In genomic region chr1:246647513-246647912, GRCh38 we compare ENCODE assay signal across 14 cellular contexts.
DNase-seq lines count a peak whose midpoint lies in the region; ATAC-seq and TF ChIP-seq lines count a peak whose summit lies in the region.
"Had no signal": no experiment of that assay in that cellular context is flagged by ENCODE, and none has a peak within 500 bp of the region (broad histone marks: within the 10 kb centered on the region; RNA-seq: fewer than 3 reads in every experiment).

No MANE protein-coding gene starts in this region.

- DNase-seq in GM23338 (ENCODE audit: low spot score) (peak; percentile 22), astrocyte of the spinal cord (ENCODE audit: low read depth, low spot score) (peak; percentile 31), heart right ventricle (no peak), gastrocnemius medialis (no peak), NCI-H146 (lab: John Stamatoyannopoulos, UW) (no peak), right lobe of liver (no peak), NCI-H1105 treated with DMSO at 0.1 percent for 48 hours (lab: John Stamatoyannopoulos, UW) (no peak), GM13977 (ENCODE audit: low spot score) (no peak)
- DNase-seq: activated CD4-positive, alpha-beta T cell treated with anti-CD3 and anti-CD28 coated beads, Interleukin-2, amount 50 U/mL, for 4 hours; pancreas; stimulated activated CD4-positive, alpha-beta T cell treated with anti-CD3 and anti-CD28 coated beads, Interleukin-4, amount 100 ng/mL, for 4 hours had no signal

- peaks cover 12% of the 10 kb centered on the region; the same call in 1 of the 2 replicates for H3K79me2 ChIP-seq in GM23338 (replicated peaks; ENCODE audit: insufficient read depth)

- no peaks in the 10 kb centered on the region for H3K36me3 ChIP-seq in GM23338 (ENCODE audit: insufficient read depth)
- peaks cover 0 to 71% (median 6%) of the 10 kb centered on the region in 9 donors for H3K36me3 ChIP-seq in heart right ventricle
- peaks cover 0 to 31% of the 10 kb centered on the region in 2 donors for H3K36me3 ChIP-seq in gastrocnemius medialis
- peaks cover 0 to 60% (median 20%) of the 10 kb centered on the region in 4 donors for H3K36me3 ChIP-seq in right lobe of liver

- TF ChIP-seq POLR2A in gastrocnemius medialis (IDR thresholded peaks at IDR 0.05), result no peak
- no peak for TF ChIP-seq POLR2A in right lobe of liver (IDR thresholded peaks at IDR 0.05)

- H3K4me3 ChIP-seq in GM23338 (peak overlapping the region; percentile 27; the same call in 1 of the 2 replicates), astrocyte of the spinal cord (ENCODE audit: low read depth, low read length) (no peak overlapping the region), heart right ventricle (peak overlapping the region in 9 of 10 donors; percentile 9 to 53 (median 37)), gastrocnemius medialis (peak overlapping the region in 2 of 4 donors; percentile 12 to 26), right lobe of liver (no peak overlapping the region)
- H3K4me3 ChIP-seq: pancreas had no signal

- H3K36me3 Mint-ChIP-seq in GM23338 (ENCODE audit: low read depth), result peaks cover 32% of the 10 kb centered on the region

- peak overlapping the region; percentile 42 for H3K4me2 ChIP-seq in GM23338

- H3F3A ChIP-seq in GM23338 (replicated peaks; ENCODE audit: low read depth), result peaks cover 6% of the 10 kb centered on the region; the same call in 1 of the 2 replicates

- intact Hi-C loops in heart right ventricle (cut with DNase I), result loop anchor here in 7 of 10 donors (2.0 to 10.0 kb wide), 7 partner anchors 35 to 83 kb away; partner anchors contain the start of genes CNST (in 4 of the 7) and TFB2M (in 4 of the 7)
- intact Hi-C loops in gastrocnemius medialis (cut with DNase I; ENCODE audit: low total_unique reads), result loop anchor here (1.0 kb wide), 1 partner anchor 52 kb away; no protein-coding TSS in a partner anchor
- intact Hi-C loops in right lobe of liver (cut with DNase I), result no loop called here

- H3K9me3 Mint-ChIP-seq in GM23338, result peaks cover 5% of the 10 kb centered on the region; the same call in 2 of the 3 replicates
- H3K9me3 Mint-ChIP-seq: dendritic cell treated with granulocyte-macrophage colony-stimulating factor and Interleukin-4, amounts not matched to agents 40 ng/mL and 50 ng/mL, for 4 days had no signal

- peaks cover 10% of the 10 kb centered on the region for H3K27me3 Mint-ChIP-seq in GM23338 (ENCODE audit: insufficient read depth, low read depth, poor library complexity)
- H3K27me3 Mint-ChIP-seq: dendritic cell treated with granulocyte-macrophage colony-stimulating factor and Interleukin-4, amounts not matched to agents 40 ng/mL and 50 ng/mL, for 4 days; stimulated activated naive CD8-positive, alpha-beta T cell treated with anti-CD3 and anti-CD28 coated beads, Interleukin-15, Interleukin-2, amounts not matched to agents 100 ng/mL and 50 ng/mL, for 24 hours had no signal

- ATAC-seq in GM23338 (peak; percentile 18; the same call in 2 of the 3 replicates), heart right ventricle (peak in 7 of 8 donors; percentile 31 to 66 (median 53)), gastrocnemius medialis (peak; percentile 64 to 71), right lobe of liver (no peak)

- H3K27ac Mint-ChIP-seq in GM23338, result peak overlapping the region; percentile 77
- H3K27ac Mint-ChIP-seq: dendritic cell treated with granulocyte-macrophage colony-stimulating factor and Interleukin-4, amounts not matched to agents 40 ng/mL and 50 ng/mL, for 4 days; stimulated activated naive CD8-positive, alpha-beta T cell treated with anti-CD3 and anti-CD28 coated beads, Interleukin-15, Interleukin-2, amounts not matched to agents 100 ng/mL and 50 ng/mL, for 24 hours had no signal

- WGBS in heart right ventricle, 2 donors, result 66% methylated on average over 8 of the region's 8 CpGs
- 72% methylated on average over 8 of the region's 8 CpGs for WGBS in right lobe of liver (ENCODE audit: insufficient coverage, low coverage, low lambda C conversion rate, missing lambda C conversion rate)

- TF ChIP-seq CTCF in GM23338 (conservative IDR thresholded peaks at IDR 0.05; ENCODE audit: low read depth in 2 of 2) (no peak), astrocyte of the spinal cord (IDR thresholded peaks at IDR 0.05; ENCODE audit: low read depth, low read length) (no peak), heart right ventricle (IDR thresholded peaks at IDR 0.05) (no peak), gastrocnemius medialis (IDR thresholded peaks at IDR 0.05 in 4 of 5, conservative IDR thresholded peaks at IDR 0.05 in 1 of 5) (no peak), right lobe of liver (IDR thresholded peaks at IDR 0.05) (no peak), GM13977 (IDR thresholded peaks at IDR 0.05; ENCODE audit: extremely low read depth, insufficient read depth, missing control alignments) (no peak)

- peaks cover 23% of the 10 kb centered on the region for H3K4me1 Mint-ChIP-seq in GM23338

- H2AFZ ChIP-seq in GM23338, result no peak overlapping the region

- peak overlapping the region; percentile 61; the same call in 1 of the 2 replicates for H3K27ac ChIP-seq in GM23338 (ENCODE audit: low read depth)
- H3K27ac ChIP-seq in heart right ventricle, result peak overlapping the region in 8 of 10 donors; percentile 21 to 76 (median 60)
- peak overlapping the region; percentile 21 to 72 (median 64) for H3K27ac ChIP-seq in gastrocnemius medialis
- no peak overlapping the region for H3K27ac ChIP-seq in right lobe of liver
- H3K27ac ChIP-seq: HL-60, pancreas had no signal

- H3K27me3 ChIP-seq in GM23338 (ENCODE audit: insufficient read depth) (no peaks in the 10 kb centered on the region), heart right ventricle (no peaks in the 10 kb centered on the region), gastrocnemius medialis (no peaks in the 10 kb centered on the region), right lobe of liver (no peaks in the 10 kb centered on the region)
- H3K27me3 ChIP-seq: pancreas had no signal

- H4K20me1 ChIP-seq in GM23338 (replicated peaks; ENCODE audit: insufficient read depth), result no peaks in the 10 kb centered on the region

- no peaks in the 10 kb centered on the region for H3K9me2 ChIP-seq in GM23338 (ENCODE audit: insufficient read depth)

- H3K4me1 ChIP-seq in GM23338 (ENCODE audit: insufficient read depth) (peaks cover 39% of the 10 kb centered on the region), heart right ventricle (peaks cover 0 to 30% (median 12%) of the 10 kb centered on the region in 9 donors), gastrocnemius medialis (peaks cover 51 to 54% of the 10 kb centered on the region in 2 donors), right lobe of liver (no peaks in the 10 kb centered on the region)
- H3K4me1 ChIP-seq: pancreas had no signal

- in situ Hi-C loops in astrocyte of the spinal cord (cut with HindIII; ENCODE audit: low sequenced_read_pairs) (no loop called here), gastrocnemius medialis (cut with MboI; ENCODE audit: low sequenced_read_pairs in 4 of 4) (loop anchor here in 1 of 4 donors (10.0 kb wide), 1 partner anchor 47 kb away; no protein-coding TSS in a partner anchor), GM13977 (cut with MboI; ENCODE audit: low pct_unique_long_range_greater_than_20kb, low sequenced_read_pairs, unreplicated experiment) (no loop called here)

- H3K9me3 ChIP-seq in heart right ventricle, result no peaks in the 10 kb centered on the region
- H3K9me3 ChIP-seq in gastrocnemius medialis, result no peaks in the 10 kb centered on the region
- no peaks in the 10 kb centered on the region for H3K9me3 ChIP-seq in right lobe of liver
- H3K9me3 ChIP-seq: pancreas had no signal

- peak overlapping the region; percentile 29; the same call in 2 of the 3 replicates for H3K4me3 Mint-ChIP-seq in GM23338
- H3K4me3 Mint-ChIP-seq: dendritic cell treated with granulocyte-macrophage colony-stimulating factor and Interleukin-4, amounts not matched to agents 40 ng/mL and 50 ng/mL, for 4 days; stimulated activated naive CD8-positive, alpha-beta T cell treated with anti-CD3 and anti-CD28 coated beads, Interleukin-15, Interleukin-2, amounts not matched to agents 100 ng/mL and 50 ng/mL, for 24 hours had no signal

TF ChIP-seq in GM23338, 12 proteins besides CTCF, POLR2A, EP300 and RAD21 (continues in another document):
- TF ChIP-seq ETS1 (IDR thresholded peaks at IDR 0.05) (no peak), REST (IDR thresholded peaks at IDR 0.05; ENCODE audit: unreplicated experiment) (no peak), EZH2 (IDR thresholded peaks at IDR 0.05; ENCODE audit: low read depth, unreplicated experiment) (no peak), JUNB (IDR thresholded peaks at IDR 0.05; ENCODE audit: unreplicated experiment) (no peak)

Comparison
In these comparisons a context has a peak if more than half of its experiments do, and no peak if none do; other contexts are left out.
1. ATAC-seq: peak in GM23338 (single experiment), heart right ventricle (7 of 8) and gastrocnemius medialis (2 of 2); none in right lobe of liver (0 of 4).
2. DNase-seq: peak in GM23338 (single experiment) and astrocyte of the spinal cord (single experiment); none in heart right ventricle (0 of 2), gastrocnemius medialis (0 of 2), NCI-H146 (single experiment), right lobe of liver (0 of 3), NCI-H1105 treated with DMSO at 0.1 percent for 48 hours (single experiment) and GM13977 (single experiment).
3. H3K27ac ChIP-seq: peak in GM23338 (single experiment), heart right ventricle (8 of 10) and gastrocnemius medialis (4 of 4); none in right lobe of liver (0 of 3).
4. H3K4me3 ChIP-seq: peak in GM23338 (single experiment) and heart right ventricle (9 of 10); none in astrocyte of the spinal cord (single experiment) and right lobe of liver (0 of 3).
5. intact Hi-C loops: an anchor here in heart right ventricle (2.0 to 10.0 kb wide) and gastrocnemius medialis (1.0 kb wide); none called in right lobe of liver.